In the genomic region with DNA sequence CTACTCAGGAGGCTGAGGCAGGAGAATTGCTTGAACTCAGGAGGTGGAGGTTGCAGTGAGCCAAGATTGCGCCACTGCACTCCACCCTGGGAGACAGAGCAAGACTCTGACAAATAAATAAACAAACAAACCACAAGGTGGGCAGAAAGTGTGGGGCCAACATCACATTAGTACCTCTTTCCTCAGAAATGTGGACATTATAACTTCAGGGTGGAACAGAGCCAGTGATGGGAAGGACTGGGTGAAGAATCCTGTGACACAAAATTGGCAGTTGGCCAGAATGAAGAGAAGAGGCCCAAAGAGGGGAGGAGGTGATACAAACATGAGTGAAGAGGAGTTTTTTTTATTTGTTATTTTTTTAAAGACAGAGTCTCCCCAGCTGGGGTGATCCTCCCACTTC, we compare ENCODE assay signal across 16 cellular contexts. TPM values are rescaled to one million over a fixed set of nuclear protein-coding genes. Genes with fewer than 3 reads are reported as not detected.
DNase-seq lines count a peak whose midpoint lies in the region; ATAC-seq and TF ChIP-seq lines count a peak whose summit lies in the region.
"Had no signal": no experiment of that assay in that cellular context is flagged by ENCODE, and none has a peak within 500 bp of the region (broad histone marks: within the 10 kb centered on the region; RNA-seq: fewer than 3 reads in every experiment).

No MANE protein-coding gene starts in this region.

- POLR2A ChIA-PET in SK-N-SH (lab: Yijun Ruan, JAX), result no interaction called here

- no peak for TF ChIP-seq RAD21 in SK-N-SH (IDR thresholded peaks at IDR 0.05; ENCODE audit: low read length)

- no peak overlapping the region for H3K4me3 ChIP-seq in SK-N-SH (ENCODE audit: low read depth in 2 of 2, low read length in 1 of 2)
- H3K4me3 ChIP-seq: upper lobe of right lung had no signal

- peaks cover 13 to 44% (median 18%) of the 10 kb centered on the region in 3 donors for H3K36me3 Mint-ChIP-seq in immature natural killer cell

- no peaks in the 10 kb centered on the region for H3K9me3 Mint-ChIP-seq in immature natural killer cell
- H3K9me3 Mint-ChIP-seq: activated naive CD4-positive, alpha-beta T cell treated with anti-CD3 and anti-CD28 coated beads, Interleukin-2, amount 50 U/mL, for 72 hours; neural crest cell had no signal

- H3K4me3 Mint-ChIP-seq in immature natural killer cell, result no peak overlapping the region
- H3K4me3 Mint-ChIP-seq: B cell, neural crest cell had no signal

- H3K27me3 Mint-ChIP-seq in immature natural killer cell (ENCODE audit: low read depth in 3 of 3), result peaks cover 0 to 2% (median 2%) of the 10 kb centered on the region in 3 donors
- H3K27me3 Mint-ChIP-seq: B cell had no signal

- peaks cover 30 to 67% of the 10 kb centered on the region in 2 experiments for H3K36me3 ChIP-seq in SK-N-SH (replicated peaks in 1 of 2; ENCODE audit: control insufficient read depth in 1 of 2, insufficient read depth in 2 of 2, low read length in 1 of 2)

- no peaks in the 10 kb centered on the region for H3K27me3 ChIP-seq in SK-N-SH (ENCODE audit: insufficient read depth)
- H3K27me3 ChIP-seq: upper lobe of right lung had no signal

- H4K20me1 ChIP-seq in SK-N-SH (ENCODE audit: insufficient read depth), result peaks cover 3% of the 10 kb centered on the region; the same call in 1 of the 2 replicates

- ATAC-seq in SK-N-SH treated with all-trans-retinoic acid at 6 μM for 48 hours, result no peak; the same call in 2 of the 3 replicates
- no peak for ATAC-seq in HG02678 (IDR thresholded peaks at IDR 0.05; ENCODE audit: unreplicated experiment)
- ATAC-seq: activated naive CD4-positive, alpha-beta T cell treated with anti-CD3 and anti-CD28 coated beads, Interleukin-2, amount 50 U/mL, for 72 hours; upper lobe of right lung had no signal

- WGBS in SK-N-SH (ENCODE audit: low lambda C conversion rate), result 100% methylated on average over 1 of the region's 1 CpG

- peaks cover 92% of the 10 kb centered on the region; the same call in 1 of the 2 replicates for H3K79me2 ChIP-seq in SK-N-SH (ENCODE audit: insufficient read depth)

- H3K9me2 ChIP-seq in SK-N-SH, result no peaks in the 10 kb centered on the region

- no peak overlapping the region for H3K27ac ChIP-seq in SK-N-SH (ENCODE audit: low read depth in 2 of 2, low read length in 1 of 2)
- H3K27ac ChIP-seq: epithelial cell of prostate, upper lobe of right lung had no signal

- H3K4me1 ChIP-seq in SK-N-SH (ENCODE audit: control insufficient read depth in 1 of 2, insufficient read depth in 2 of 2, low read depth in 1 of 2, low read length in 1 of 2), result no peaks in the 10 kb centered on the region
- H3K4me1 ChIP-seq: upper lobe of right lung had no signal

- peak overlapping the region in 5 of 6 donors; percentile 8 to 73 (median 60) for H3K27ac Mint-ChIP-seq in immature natural killer cell
- H3K27ac Mint-ChIP-seq: B cell had no signal

- no peaks in the 10 kb centered on the region for H3F3A ChIP-seq in SK-N-SH (replicated peaks; ENCODE audit: insufficient read depth)

- DNase-seq in SK-N-SH (peak; percentile 9), GM03348 (ENCODE audit: low spot score) (peak; percentile 9), RPMI7951 (ENCODE audit: low read depth) (peak; percentile 21), immature natural killer cell (peak in 2 of 3 donors; percentile 12 to 13), AG20443 (ENCODE audit: low spot score) (no peak)
- DNase-seq in activated CD4-positive, CD25-positive, alpha-beta regulatory T cell (lab: John Stamatoyannopoulos, UW), result no peak
- DNase-seq: activated CD8-positive, alpha-beta memory T cell treated with anti-CD3 and anti-CD28 coated beads, Interleukin-2, amount 50 U/mL, for 4 hours; NCI-H1436; stimulated activated CD4-positive, alpha-beta T cell treated with anti-CD3 and anti-CD28 coated beads, Interleukin-4, amount 100 ng/mL, for 1 hour; upper lobe of right lung had no signal

- H2AFZ ChIP-seq in SK-N-SH (ENCODE audit: low read depth), result no peak overlapping the region

- H3K9ac ChIP-seq in SK-N-SH, result no peak overlapping the region

- peaks cover 21 to 40% of the 10 kb centered on the region in 2 donors for H3K4me1 Mint-ChIP-seq in immature natural killer cell
- H3K4me1 Mint-ChIP-seq: B cell, neural crest cell had no signal

- no peak for TF ChIP-seq EP300 in SK-N-SH (IDR thresholded peaks at IDR 0.05; ENCODE audit: borderline replicate concordance in 1 of 2, low read depth in 1 of 2, low read length in 1 of 2)

- TF ChIP-seq CTCF in SK-N-SH (IDR thresholded peaks at IDR 0.05), result no peak

- CTCF ChIA-PET in SK-N-SH (lab: Yijun Ruan, JAX), result no interaction called here

- H3K4me2 ChIP-seq in SK-N-SH, result no peak overlapping the region

- no peaks in the 10 kb centered on the region for H3K9me3 ChIP-seq in SK-N-SH
- H3K9me3 ChIP-seq: upper lobe of right lung had no signal

TF ChIP-seq in SK-N-SH, 30 proteins besides CTCF, POLR2A, EP300 and RAD21:
- TF ChIP-seq NFIC (IDR thresholded peaks at IDR 0.05; ENCODE audit: borderline replicate concordance) (peak; percentile 51; the same call in 1 of the 2 replicates), GATA2 (CRISPR knock-in tag; IDR thresholded peaks at IDR 0.05) (no peak)

TF ChIP-seq in SK-N-SH treated with all-trans-retinoic acid at 6 μM for 48 hours, 23 proteins besides CTCF, POLR2A, EP300 and RAD21:
- TF ChIP-seq CSDC2 (CRISPR knock-in tag; IDR thresholded peaks at IDR 0.05) (no peak), ISL1 (CRISPR knock-in tag; IDR thresholded peaks at IDR 0.05) (no peak), CSRNP3 (CRISPR knock-in tag; IDR thresholded peaks at IDR 0.05) (no peak)
- TF ChIP-seq, protein P1, sequence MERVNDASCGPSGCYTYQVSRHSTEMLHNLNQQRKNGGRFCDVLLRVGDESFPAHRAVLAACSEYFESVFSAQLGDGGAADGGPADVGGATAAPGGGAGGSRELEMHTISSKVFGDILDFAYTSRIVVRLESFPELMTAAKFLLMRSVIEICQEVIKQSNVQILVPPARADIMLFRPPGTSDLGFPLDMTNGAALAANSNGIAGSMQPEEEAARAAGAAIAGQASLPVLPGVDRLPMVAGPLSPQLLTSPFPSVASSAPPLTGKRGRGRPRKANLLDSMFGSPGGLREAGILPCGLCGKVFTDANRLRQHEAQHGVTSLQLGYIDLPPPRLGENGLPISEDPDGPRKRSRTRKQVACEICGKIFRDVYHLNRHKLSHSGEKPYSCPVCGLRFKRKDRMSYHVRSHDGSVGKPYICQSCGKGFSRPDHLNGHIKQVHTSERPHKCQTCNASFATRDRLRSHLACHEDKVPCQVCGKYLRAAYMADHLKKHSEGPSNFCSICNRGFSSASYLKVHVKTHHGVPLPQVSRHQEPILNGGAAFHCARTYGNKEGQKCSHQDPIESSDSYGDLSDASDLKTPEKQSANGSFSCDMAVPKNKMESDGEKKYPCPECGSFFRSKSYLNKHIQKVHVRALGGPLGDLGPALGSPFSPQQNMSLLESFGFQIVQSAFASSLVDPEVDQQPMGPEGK (CRISPR knock-in tag; IDR thresholded peaks at IDR 0.05; ENCODE audit: borderline replicate concordance), result no peak
TF ChIP-seq in SK-N-SH treated with all-trans-retinoic acid at 6 μM for 48 hours: peak in this region for 0.

RNA-seq across cellular contexts. Expression of gene NUP153, which starts 50.6 kb away (rescaled TPM):
- polyA plus RNA-seq in SK-N-SH (2012; rRNA removed) (10.5 and 14.5 TPM in 2 replicates), immature natural killer cell (1 to 10 TPM; 2.0 to 7.0 (median 2.6) TPM)
- 10.6 and 10.9 TPM in 2 replicates for polyA plus RNA-seq in SK-N-SH (2012; cell fraction: cytosol; rRNA removed)
- 12.9 and 28.1 TPM in 2 replicates for polyA plus RNA-seq in SK-N-SH (2012; cell fraction: nucleus; rRNA removed)
- total RNA-seq in RPMI7951 (2014; rRNA removed; shearing (Covaris generic)), result 31.7 and 42.7 TPM in 2 replicates

RNA-seq across cellular contexts. Expression of gene FAM8A1, which starts 56.0 kb away (rescaled TPM):
- 5.0 and 6.8 TPM in 2 replicates for polyA plus RNA-seq in SK-N-SH (2012; rRNA removed)
- polyA plus RNA-seq in SK-N-SH (2012; cell fraction: cytosol; rRNA removed), result 8.4 and 9.6 TPM in 2 replicates
- 3.4 and 7.0 TPM in 2 replicates for polyA plus RNA-seq in SK-N-SH (2012; cell fraction: nucleus; rRNA removed)
- total RNA-seq in RPMI7951 (2014; rRNA removed; shearing (Covaris generic)), result 10.6 and 12.1 TPM in 2 replicates
- 10 to 100 TPM in 2 of 3 donors, 1 to 10 TPM in 1; 5.8 to 18.7 (median 12.0) TPM for polyA plus RNA-seq in immature natural killer cell

Comparison
In these comparisons a context has a peak if more than half of its experiments do, and no peak if none do; other contexts are left out.
1. DNase-seq: peak in SK-N-SH (single experiment), GM03348 (single experiment), RPMI7951 (single experiment) and immature natural killer cell (2 of 3); none in AG20443 (single experiment) and activated CD4-positive, CD25-positive, alpha-beta regulatory T cell (0 of 4).